12 cellular contexts compared by ENCODE assay signal in genomic region chr12:11836964-11837286, GRCh38.
DNase-seq lines count a peak whose midpoint lies in the region; ATAC-seq and TF ChIP-seq lines count a peak whose summit lies in the region.
"Had no signal": no experiment of that assay in that cellular context is flagged by ENCODE, and none has a peak within 500 bp of the region (broad histone marks: within the 10 kb centered on the region; RNA-seq: fewer than 3 reads in every experiment).

No MANE protein-coding gene starts in this region.

- peak overlapping the region; percentile 75 for H3K4me3 Mint-ChIP-seq in activated T-helper 17 cell treated with anti-CD3 and anti-CD28 coated beads, Interleukin-2, amount 50 U/mL, for 72 hours
- H3K4me3 Mint-ChIP-seq in osteocyte (ENCODE audit: unreplicated experiment) = no peak overlapping the region
- no peak overlapping the region for H3K4me3 Mint-ChIP-seq in Caco-2 (ENCODE audit: unreplicated experiment)

- peaks cover 50% of the 10 kb centered on the region for H3K4me1 Mint-ChIP-seq in activated T-helper 17 cell treated with anti-CD3 and anti-CD28 coated beads, Interleukin-2, amount 50 U/mL, for 72 hours
- H3K4me1 Mint-ChIP-seq in osteocyte (ENCODE audit: unreplicated experiment) (peaks cover 43% of the 10 kb centered on the region), Caco-2 (ENCODE audit: low read depth, unreplicated experiment) (peaks cover 4% of the 10 kb centered on the region)

- CTCF ChIA-PET in Caco-2 (lab: Charles Lee) = no interaction called here

- no peak for TF ChIP-seq CTCF in osteocyte (IDR thresholded peaks at IDR 0.05)
- TF ChIP-seq CTCF in Caco-2 (IDR thresholded peaks at IDR 0.05; ENCODE audit: insufficient read depth in 1 of 2, low read depth in 1 of 2, low read length in 1 of 2, severe bottlenecking in 1 of 2, unreplicated experiment in 1 of 2) = no peak

- DNase-seq in osteocyte (ENCODE audit: extremely low spot score, unreplicated experiment) = no peak
- DNase-seq in NCI-H1694 (lab: John Stamatoyannopoulos, UW) = no peak
- DNase-seq in Caco-2 = no peak
- DNase-seq: CD4-positive, CD25-positive, alpha-beta regulatory T cell; cerebellar nuclear complex; NCI-H1092; SHP77; WERI-Rb-1 had no signal

- peaks cover 0 to 11% (median 0%) of the 10 kb centered on the region in 11 experiments; a peak in 5 of 22 replicates for H3K9me3 ChIP-seq in BLaER1 treated with 17β-estradiol and CSF1 and Interleukin-3, amounts not matched to agents 10 nM and 100 nM (replicated peaks in 1 of 11)
- no peaks in the 10 kb centered on the region for H3K9me3 ChIP-seq in Caco-2

- H3K27ac ChIP-seq in BLaER1 treated with 17β-estradiol and CSF1 and Interleukin-3, amounts not matched to agents 10 nM and 100 nM = peak overlapping the region; percentile 66 to 94 (median 82)
- H3K27ac ChIP-seq: WERI-Rb-1 had no signal

- peak overlapping the region; percentile 97 for H3K27ac Mint-ChIP-seq in activated T-helper 17 cell treated with anti-CD3 and anti-CD28 coated beads, Interleukin-2, amount 50 U/mL, for 72 hours
- peak overlapping the region; percentile 75 for H3K27ac Mint-ChIP-seq in osteocyte (ENCODE audit: unreplicated experiment)
- H3K27ac Mint-ChIP-seq in Caco-2 (ENCODE audit: unreplicated experiment) = no peak overlapping the region

- H3K27me3 ChIP-seq in BLaER1 treated with 17β-estradiol and CSF1 and Interleukin-3, amounts not matched to agents 10 nM and 100 nM = no peaks in the 10 kb centered on the region
- H3K27me3 ChIP-seq in Caco-2 (replicated peaks; ENCODE audit: control insufficient read depth, insufficient read depth, low read length) = no peaks in the 10 kb centered on the region

- intact Hi-C loops in Caco-2 (cut with micrococcal nuclease; ENCODE audit: unreplicated experiment) = loop anchor here (5.0 kb wide), 1 partner anchor 215 kb away; no protein-coding TSS in a partner anchor

- BruUV-seq in Caco-2 (replicated peaks; lab: Mats Ljungman, UMichigan) = no TSS peak

- H3K9ac ChIP-seq in BLaER1 treated with 17β-estradiol and CSF1 and Interleukin-3, amounts not matched to agents 10 nM and 100 nM = peak overlapping the region in 10 of 11 experiments; percentile 50 to 79 (median 70); a peak in 20 of 22 replicates

- H4K20me1 ChIP-seq in BLaER1 treated with 17β-estradiol and CSF1 and Interleukin-3, amounts not matched to agents 10 nM and 100 nM = 0 out of 22 replicates have a peak, but pooled peaks cover 0 to 5% (median 0%) of the 10 kb centered on the region in 11 experiments

- H3K9me3 Mint-ChIP-seq in activated T-helper 17 cell treated with anti-CD3 and anti-CD28 coated beads, Interleukin-2, amount 50 U/mL, for 72 hours = no peaks in the 10 kb centered on the region
- H3K9me3 Mint-ChIP-seq in osteocyte (ENCODE audit: unreplicated experiment) = no peaks in the 10 kb centered on the region
- H3K9me3 Mint-ChIP-seq in Caco-2 (ENCODE audit: unreplicated experiment) = no peaks in the 10 kb centered on the region
- H3K9me3 Mint-ChIP-seq: CD4-positive, CD25-positive, alpha-beta regulatory T cell had no signal

- ATAC-seq in GM19324 (IDR thresholded peaks at IDR 0.05; ENCODE audit: low FRiP score, unreplicated experiment) = peak; percentile 1
- ATAC-seq in activated T-helper 17 cell treated with anti-CD3 and anti-CD28 coated beads, Interleukin-2, amount 50 U/mL, for 72 hours (replicated peaks) = peak; percentile 16
- no peak for ATAC-seq in HG02981 (IDR thresholded peaks at IDR 0.05; ENCODE audit: unreplicated experiment)

- H3K36me3 ChIP-seq in BLaER1 treated with 17β-estradiol and CSF1 and Interleukin-3, amounts not matched to agents 10 nM and 100 nM = peaks cover 20 to 73% (median 47%) of the 10 kb centered on the region in 11 experiments
- H3K36me3 ChIP-seq in Caco-2 (ENCODE audit: control insufficient read depth, insufficient read depth, low read length) = no peaks in the 10 kb centered on the region
- H3K36me3 ChIP-seq: WERI-Rb-1 had no signal

- H3K4me1 ChIP-seq in BLaER1 treated with 17β-estradiol and CSF1 and Interleukin-3, amounts not matched to agents 10 nM and 100 nM = peaks cover 37 to 97% (median 73%) of the 10 kb centered on the region in 10 experiments
- no peaks in the 10 kb centered on the region for H3K4me1 ChIP-seq in Caco-2

- POLR2A ChIA-PET in Caco-2 (lab: Charles Lee) = no interaction called here

- H3K36me3 Mint-ChIP-seq in activated T-helper 17 cell treated with anti-CD3 and anti-CD28 coated beads, Interleukin-2, amount 50 U/mL, for 72 hours (ENCODE audit: low read depth) = peaks cover 74% of the 10 kb centered on the region
- peaks cover 26% of the 10 kb centered on the region for H3K36me3 Mint-ChIP-seq in osteocyte (ENCODE audit: unreplicated experiment)
- H3K36me3 Mint-ChIP-seq in Caco-2 (ENCODE audit: insufficient read depth, unreplicated experiment) = no peaks in the 10 kb centered on the region

- no peak overlapping the region for H3K4me3 ChIP-seq in BLaER1 treated with 17β-estradiol and CSF1 and Interleukin-3, amounts not matched to agents 10 nM and 100 nM
- H3K4me3 ChIP-seq in Caco-2 (ENCODE audit: low read depth, low read length) = no peak overlapping the region

- peak overlapping the region; percentile 50 to 92 (median 74) for H3K4me2 ChIP-seq in BLaER1 treated with 17β-estradiol and CSF1 and Interleukin-3, amounts not matched to agents 10 nM and 100 nM

- no peaks in the 10 kb centered on the region for H3K27me3 Mint-ChIP-seq in activated T-helper 17 cell treated with anti-CD3 and anti-CD28 coated beads, Interleukin-2, amount 50 U/mL, for 72 hours
- H3K27me3 Mint-ChIP-seq in osteocyte (ENCODE audit: unreplicated experiment) = no peaks in the 10 kb centered on the region
- no peaks in the 10 kb centered on the region for H3K27me3 Mint-ChIP-seq in Caco-2 (ENCODE audit: insufficient read depth, unreplicated experiment)
- H3K27me3 Mint-ChIP-seq: CD4-positive, CD25-positive, alpha-beta regulatory T cell had no signal
